In genomic region chr20:46118481-46119020, GRCh38 we compare ENCODE assay signal across 8 cellular contexts. TPM values are rescaled to one million over a fixed set of nuclear protein-coding genes. Genes with fewer than 3 reads are reported as not detected.
DNase-seq lines count a peak whose midpoint lies in the region; ATAC-seq and TF ChIP-seq lines count a peak whose summit lies in the region.

No MANE protein-coding gene starts in this region.

- H3K36me3 ChIP-seq in lower lobe of right lung, result peaks cover 18% of the 10 kb centered on the region

- H3K4me3 Mint-ChIP-seq in CD14-positive monocyte (peak overlapping the region; percentile 96 to 99), IgD-negative memory B cell (peak overlapping the region; percentile 98 to 100 (median 99)), type B pancreatic cell (peak overlapping the region; percentile 86)
- peak overlapping the region; percentile 91 for H3K4me3 Mint-ChIP-seq in central memory CD8-positive, alpha-beta T cell

- H3K4me1 ChIP-seq in lower lobe of right lung, result peaks cover 52% of the 10 kb centered on the region

- TF ChIP-seq CTCF in CD14-positive monocyte (IDR thresholded peaks at IDR 0.05), result no peak
- no peak for TF ChIP-seq CTCF in lower lobe of right lung (IDR thresholded peaks at IDR 0.05)
- no peak for TF ChIP-seq CTCF in type B pancreatic cell (conservative IDR thresholded peaks at IDR 0.05)

- no peaks in the 10 kb centered on the region for H3K9me3 ChIP-seq in lower lobe of right lung

- H3K27me3 Mint-ChIP-seq in CD14-positive monocyte (ENCODE audit: low read depth in 3 of 3) (peaks cover 20 to 25% (median 21%) of the 10 kb centered on the region in 3 donors), IgD-negative memory B cell (no peaks in the 10 kb centered on the region), type B pancreatic cell (peaks cover 73% of the 10 kb centered on the region)
- H3K27me3 Mint-ChIP-seq in central memory CD8-positive, alpha-beta T cell, result peaks cover 22% of the 10 kb centered on the region

- intact Hi-C loops in CD14-positive monocyte (cut with micrococcal nuclease), result loop anchor here in 1 of 2 donors (10.0 kb wide), 1 partner anchor 324 kb away; the partner anchor contains the start of genes DNTTIP1 and WFDC3
- intact Hi-C loops in lower lobe of right lung (cut with DNase I), result no loop called here

- H3K9me3 Mint-ChIP-seq in CD14-positive monocyte, result peaks cover 0 to 2% (median 0%) of the 10 kb centered on the region in 7 donors
- H3K9me3 Mint-ChIP-seq in IgD-negative memory B cell, result no peaks in the 10 kb centered on the region
- H3K9me3 Mint-ChIP-seq in central memory CD8-positive, alpha-beta T cell, result no peaks in the 10 kb centered on the region
- no peaks in the 10 kb centered on the region for H3K9me3 Mint-ChIP-seq in type B pancreatic cell

- peak overlapping the region in 6 of 7 donors; percentile 3 to 96 (median 87) for H3K27ac Mint-ChIP-seq in CD14-positive monocyte
- peak overlapping the region; percentile 97 to 100 (median 99) for H3K27ac Mint-ChIP-seq in IgD-negative memory B cell
- H3K27ac Mint-ChIP-seq in central memory CD8-positive, alpha-beta T cell (ENCODE audit: low read depth), result peak overlapping the region; percentile 93
- no peak overlapping the region for H3K27ac Mint-ChIP-seq in type B pancreatic cell

- H3K4me3 ChIP-seq in lower lobe of right lung, result peak overlapping the region; percentile 56

- H3K27ac ChIP-seq in lower lobe of right lung, result peak overlapping the region; percentile 80

- ATAC-seq in GM19463 (IDR thresholded peaks at IDR 0.05; ENCODE audit: unreplicated experiment) (peak; percentile 52), lower lobe of right lung (peak; percentile 75 to 78)
- ATAC-seq in central memory CD8-positive, alpha-beta T cell (replicated peaks; ENCODE audit: extremely low read depth, poor library complexity, severe bottlenecking), result peak; percentile 45

- no peaks in the 10 kb centered on the region for H3K27me3 ChIP-seq in lower lobe of right lung (ENCODE audit: low read depth)

- H3K4me1 Mint-ChIP-seq in CD14-positive monocyte (peaks cover 48% of the 10 kb centered on the region), IgD-negative memory B cell (peaks cover 32 to 41% (median 34%) of the 10 kb centered on the region in 3 donors), type B pancreatic cell (ENCODE audit: unreplicated experiment) (no peaks in the 10 kb centered on the region)
- H3K4me1 Mint-ChIP-seq in central memory CD8-positive, alpha-beta T cell, result peaks cover 9% of the 10 kb centered on the region

- H3K36me3 Mint-ChIP-seq in CD14-positive monocyte (peaks cover 12 to 23% of the 10 kb centered on the region in 2 donors), IgD-negative memory B cell (peaks cover 2% of the 10 kb centered on the region), type B pancreatic cell (no peaks in the 10 kb centered on the region)
- H3K36me3 Mint-ChIP-seq in central memory CD8-positive, alpha-beta T cell (ENCODE audit: insufficient read depth), result peaks cover 4% of the 10 kb centered on the region

- DNase-seq in CD14-positive monocyte (ENCODE audit: low spot score) (no peak), lower lobe of right lung (peak; percentile 61), type B pancreatic cell (ENCODE audit: extremely low spot score, unreplicated experiment) (no peak), NCI-H1048 (lab: John Stamatoyannopoulos, UW) (no peak)
- no peak for DNase-seq in central memory CD8-positive, alpha-beta T cell (ENCODE audit: low spot score in 2 of 2)
- no peak for DNase-seq in central memory CD4-positive, alpha-beta T cell

RNA-seq across cellular contexts. Expression of gene CD40, which starts 0.4 kb away (rescaled TPM):
- polyA plus RNA-seq in CD14-positive monocyte (10 to 100 TPM; 14.4 to 26.1 TPM), IgD-negative memory B cell (217 TPM)
- total RNA-seq in lower lobe of right lung (35.7 TPM), type B pancreatic cell (ENCODE audit: low replicate concordance) (0.40 and 1.5 TPM in 2 replicates)

RNA-seq across cellular contexts. Expression of gene NCOA5, which starts 28.8 kb away (rescaled TPM):
- polyA plus RNA-seq in CD14-positive monocyte (1 to 10 TPM; 4.5 to 6.0 TPM), IgD-negative memory B cell (30.1 TPM)
- total RNA-seq in lower lobe of right lung (29.4 TPM), type B pancreatic cell (ENCODE audit: low replicate concordance) (43.5 and 48.6 TPM in 2 replicates)

Comparison
In these comparisons a context has a peak if more than half of its experiments do, and no peak if none do; other contexts are left out.
1. RNA of gene CD40, which starts 0.4 kb away (total RNA-seq): 35.7 TPM in lower lobe of right lung (single experiment); 0.40 to 1.5 TPM in type B pancreatic cell; every median in the first group is over 10 times any median in the second.
2. Peak in every context shown above with its lines, with median percentiles within 50 percentile points of each other: H3K4me3 Mint-ChIP-seq and ATAC-seq.